Comparison of ENCODE assay signal across 8 cellular contexts in the genomic region with DNA sequence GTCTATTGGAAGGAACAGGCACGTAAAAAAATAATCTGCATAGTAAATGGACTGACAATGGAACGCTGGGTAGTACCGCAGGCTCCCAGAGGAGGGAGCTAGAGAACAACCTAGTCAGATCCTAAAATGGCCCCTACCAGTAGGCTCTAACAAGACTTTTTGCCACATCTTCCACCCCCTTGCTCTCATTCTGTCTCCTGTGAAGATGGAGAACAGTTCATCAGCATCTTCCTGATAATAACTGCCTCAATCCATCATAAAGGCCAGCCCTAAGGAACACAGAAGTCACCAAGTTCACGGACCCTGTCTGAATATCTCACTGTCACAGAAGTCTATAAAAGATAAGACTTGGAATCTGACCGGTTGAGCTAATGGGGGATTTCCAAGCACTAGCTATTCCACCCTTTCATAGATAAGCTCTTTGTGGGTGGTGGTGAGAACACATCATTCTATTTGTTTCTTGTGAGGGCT.
DNase-seq lines count a peak whose midpoint lies in the region; ATAC-seq and TF ChIP-seq lines count a peak whose summit lies in the region.

No MANE protein-coding gene starts in this region.

- ATAC-seq in GM18505 (IDR thresholded peaks at IDR 0.05; ENCODE audit: unreplicated experiment) = no peak

- TF ChIP-seq POLR2A in GM18505 (IDR thresholded peaks at IDR 0.05; ENCODE audit: borderline replicate concordance, extremely low read depth, insufficient read depth, insufficient read length) = no peak

- no peak overlapping the region for H3K4me3 ChIP-seq in HFF-Myc (replicated peaks; ENCODE audit: low read depth, low read length)
- H3K4me3 ChIP-seq in astrocyte of the spinal cord (ENCODE audit: low read depth, low read length) = no peak overlapping the region

- in situ Hi-C loops in astrocyte of the spinal cord (cut with HindIII; ENCODE audit: low sequenced_read_pairs) = no loop called here

- TF ChIP-seq CTCF in GM10266 (IDR thresholded peaks at IDR 0.05; ENCODE audit: control insufficient read depth, insufficient read depth, low read depth, missing control alignments) = peak; percentile 82
- TF ChIP-seq CTCF in HFF-Myc (IDR thresholded peaks at IDR 0.05; ENCODE audit: low read depth, low read length, missing control alignments) = peak; percentile 86
- TF ChIP-seq CTCF in astrocyte of the spinal cord (IDR thresholded peaks at IDR 0.05; ENCODE audit: low read depth, low read length) = peak; percentile 87

- DNase-seq in GM10266 (ENCODE audit: extremely low spot score) = peak; percentile 74
- DNase-seq in HFF-Myc (ENCODE audit: extremely low read depth, low read depth) = peak; percentile 45
- peak; percentile 69 for DNase-seq in NCI-H1694 treated with DMSO at 0.1 percent for 48 hours (lab: John Stamatoyannopoulos, UW)
- peak; percentile 9 for DNase-seq in T-helper 22 cell (ENCODE audit: low read depth)
- peak; percentile 64 for DNase-seq in astrocyte of the spinal cord (ENCODE audit: low read depth, low spot score)
- peak; percentile 74 for DNase-seq in inferior parietal cortex (ENCODE audit: extremely low spot score)
- peak; percentile 58 to 64 for DNase-seq in stimulated activated CD4-positive, alpha-beta T cell treated with anti-CD3 and anti-CD28 coated beads, Interleukin-15, amount 100 ng/mL, for 48 hours (ENCODE audit: low read depth in 2 of 2)

Comparison
In these comparisons a context has a peak if more than half of its experiments do, and no peak if none do; other contexts are left out.
1. DNase-seq: peak in every context shown above with its lines; median percentile 74 in GM10266; 74 in inferior parietal cortex; 69 in NCI-H1694 treated with DMSO at 0.1 percent for 48 hours; 64 in astrocyte of the spinal cord; 61 in stimulated activated CD4-positive, alpha-beta T cell treated with anti-CD3 and anti-CD28 coated beads, Interleukin-15, amount 100 ng/mL, for 48 hours; 45 in HFF-Myc; 9 in T-helper 22 cell.